1 cellular context compared by ENCODE assay signal in the genomic region with DNA sequence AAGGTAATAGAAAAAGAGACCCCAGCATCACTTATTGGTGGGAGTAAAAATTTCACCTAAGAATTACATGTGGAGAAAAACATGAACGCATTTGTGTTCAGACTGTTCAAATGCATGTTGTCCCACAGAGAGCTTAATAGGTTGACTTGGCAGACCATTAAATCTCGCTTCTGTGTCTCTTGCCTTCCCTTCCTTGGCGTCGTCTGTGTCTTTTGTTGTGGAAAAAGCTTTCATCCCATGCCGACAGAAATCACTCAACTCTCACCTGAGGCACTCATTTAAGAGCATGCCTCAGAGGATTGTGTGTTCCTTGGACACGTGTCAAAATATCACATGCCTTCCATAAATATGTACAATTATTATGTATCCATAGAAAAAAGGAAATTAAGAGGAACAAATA.
TF ChIP-seq lines count a peak whose summit lies in the region.

No MANE protein-coding gene starts in this region.

TF ChIP-seq in HepG2, 621 proteins besides CTCF, POLR2A, EP300 and RAD21:
- TF ChIP-seq MNT (IDR thresholded peaks at IDR 0.05): peak; percentile 38
- no peak for TF ChIP-seq ZFP36 (IDR thresholded peaks at IDR 0.05; ENCODE audit: borderline replicate concordance, low read depth, low read length, partially characterized antibody)
- TF ChIP-seq ZNF180 (CRISPR knock-in tag; IDR thresholded peaks at IDR 0.05; ENCODE audit: borderline replicate concordance, low read depth): no peak
